Comparison of ENCODE assay signal across 10 cellular contexts in the genomic region with DNA sequence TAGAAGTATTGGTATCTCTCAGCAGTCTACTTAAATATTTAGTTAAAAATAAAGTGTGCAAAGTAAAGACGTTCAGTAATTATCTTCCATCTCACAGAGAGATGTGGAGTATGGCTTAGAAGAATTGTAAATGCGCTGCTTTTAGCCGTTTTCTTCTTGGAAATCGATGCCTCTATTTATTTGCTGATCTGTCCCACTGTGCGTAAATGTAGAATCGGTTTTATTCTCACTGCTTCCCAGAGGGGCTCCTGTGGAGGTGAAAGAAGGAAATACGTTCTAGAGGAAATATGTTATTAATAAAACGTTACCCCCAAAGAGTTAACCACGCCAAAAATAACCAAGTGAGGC. TPM values are rescaled to one million over a fixed set of nuclear protein-coding genes. Genes with fewer than 3 reads are reported as not detected.
A peak's percentile ranks its signal among the peaks of the same experiment; 100 is the strongest.
DNase-seq lines count a peak whose midpoint lies in the region; ATAC-seq and TF ChIP-seq lines count a peak whose summit lies in the region.
"Had no signal": no experiment of that assay in that cellular context is flagged by ENCODE, and none has a peak within 500 bp of the region (broad histone marks: within the 10 kb centered on the region; RNA-seq: fewer than 3 reads in every experiment).

No MANE protein-coding gene starts in this region.

- H4K8ac ChIP-seq in H9 (replicated peaks; ENCODE audit: insufficient read length, low read depth, low read length) = no peak overlapping the region

- H4K5ac ChIP-seq in H9 (ENCODE audit: insufficient read length, low read depth, low read length) = no peak overlapping the region

- DNase-seq in HFF-Myc (ENCODE audit: extremely low read depth, low read depth) = no peak
- DNase-seq in dorsolateral prefrontal cortex = no peak
- DNase-seq in H9 = no peak
- no peak for DNase-seq in hippocampal formation (lab: John Stamatoyannopoulos, UW)
- no peak for DNase-seq in immature natural killer cell
- DNase-seq: CD4-positive, alpha-beta memory T cell; left lung had no signal

- H3K36me3 Mint-ChIP-seq in H9 (ENCODE audit: insufficient read depth in 1 of 3, low read depth in 3 of 3) = no peaks in the 10 kb centered on the region
- H3K36me3 Mint-ChIP-seq in immature natural killer cell = no peaks in the 10 kb centered on the region
- H3K36me3 Mint-ChIP-seq: CD4-positive, alpha-beta memory T cell had no signal

- H3K4me2 ChIP-seq in neural cell (ENCODE audit: low read length) = no peak overlapping the region
- no peak overlapping the region for H3K4me2 ChIP-seq in H9 (ENCODE audit: insufficient read depth, insufficient read length, low read length)

- H3K9me3 Mint-ChIP-seq in H9 (no peaks in the 10 kb centered on the region; a peak in 1 of 5 replicates), immature natural killer cell (peaks cover 0 to 2% (median 0%) of the 10 kb centered on the region in 6 donors)
- H3K9me3 Mint-ChIP-seq: CD4-positive, alpha-beta memory T cell had no signal

- H3K4me3 Mint-ChIP-seq in H9 (no peak overlapping the region; a peak in 1 of 5 replicates), immature natural killer cell (no peak overlapping the region)

- H3K9me3 ChIP-seq in neural cell (ENCODE audit: low read length) (no peaks in the 10 kb centered on the region), H9 (ENCODE audit: control insufficient read depth, low read depth, low read length) (no peaks in the 10 kb centered on the region)
- H3K9me3 ChIP-seq: left lung had no signal

- peaks cover 23% of the 10 kb centered on the region for H3K23me2 ChIP-seq in H9 (ENCODE audit: insufficient read length, low read depth, low read length, poor library complexity, severe bottlenecking)

- no peak overlapping the region for H3K4ac ChIP-seq in H9 (ENCODE audit: low read depth, low read length)

- H3K4me3 ChIP-seq in ACC112 (ENCODE audit: low read depth, low read length) (peak overlapping the region; percentile 91), HFF-Myc (replicated peaks; ENCODE audit: low read depth, low read length) (peak overlapping the region; percentile 71), dorsolateral prefrontal cortex (peak overlapping the region in 58 of 59 donors; percentile 39 to 83 (median 71)), neural cell (ENCODE audit: low read length) (peak overlapping the region; percentile 91)

- no peaks in the 10 kb centered on the region for H3K9me2 ChIP-seq in neural cell (ENCODE audit: insufficient read depth, low read length)

- no peaks in the 10 kb centered on the region for H3K79me1 ChIP-seq in H9 (ENCODE audit: insufficient read depth, low read depth, low read length, poor library complexity, severe bottlenecking)

- H2AK5ac ChIP-seq in H9 (ENCODE audit: insufficient read length, low read length) = no peak overlapping the region

- H3K4me1 ChIP-seq in ACC112 (ENCODE audit: control insufficient read depth, insufficient read depth, low read length, unreplicated experiment) (peaks cover 29% of the 10 kb centered on the region), H9 (ENCODE audit: insufficient read depth, low read length) (peaks cover 3% of the 10 kb centered on the region; the same call in 1 of the 2 replicates)

- no peak for TF ChIP-seq RAD21 in neural cell (conservative IDR thresholded peaks at IDR 0.05)

- H3K27ac Mint-ChIP-seq in H9 = no peak overlapping the region
- H3K27ac Mint-ChIP-seq in immature natural killer cell = no peak overlapping the region
- H3K27ac Mint-ChIP-seq: CD4-positive, alpha-beta memory T cell had no signal

- H3K9ac ChIP-seq in neural cell (ENCODE audit: low read length) = no peak overlapping the region
- H3K9ac ChIP-seq in H9 (ENCODE audit: extremely low read depth, insufficient read length, low read length) = no peak overlapping the region

- peaks cover 11 to 35% of the 10 kb centered on the region in 2 experiments for H3K4me1 Mint-ChIP-seq in H9
- no peaks in the 10 kb centered on the region for H3K4me1 Mint-ChIP-seq in immature natural killer cell

- no peak overlapping the region for H3K23ac ChIP-seq in H9 (ENCODE audit: insufficient read length, low read depth, low read length)

- H3K36me3 ChIP-seq in ACC112 (ENCODE audit: insufficient read depth, low read length) (peaks cover under 1% of the 10 kb centered on the region; the same call in 1 of the 2 replicates), neural cell (ENCODE audit: insufficient read depth, low read length) (no peaks in the 10 kb centered on the region)
- H3K36me3 ChIP-seq: left lung had no signal

- no CpG with 5 or more reads among the region's 9 CpGs for WGBS in H9 (ENCODE audit: extremely low coverage, insufficient read length, low lambda C conversion rate)

- no peak overlapping the region for H3K56ac ChIP-seq in H9 (ENCODE audit: insufficient read length, low read depth, low read length)

- H4K20me1 ChIP-seq in neural cell (ENCODE audit: insufficient read depth) (no peaks in the 10 kb centered on the region), H9 (ENCODE audit: control insufficient read depth, insufficient read depth, insufficient read length) (no peaks in the 10 kb centered on the region)

- TF ChIP-seq CTCF in HFF-Myc (IDR thresholded peaks at IDR 0.05; ENCODE audit: low read depth, low read length, missing control alignments) = no peak
- no peak for TF ChIP-seq CTCF in dorsolateral prefrontal cortex (IDR thresholded peaks at IDR 0.05 in 54 of 56, conservative IDR thresholded peaks at IDR 0.05 in 2 of 56; ENCODE audit: low read depth in 1 of 56, partially characterized antibody in 56 of 56)
- TF ChIP-seq CTCF in neural cell (IDR thresholded peaks at IDR 0.05; ENCODE audit: poor library complexity, severe bottlenecking) = no peak
- no peak for TF ChIP-seq CTCF in H9 (conservative IDR thresholded peaks at IDR 0.05)

- intact Hi-C loops in dorsolateral prefrontal cortex (cut with DNase I) = loop anchor here in 1 of 2 donors (5.0 kb wide), 1 partner anchor 160 kb away; no protein-coding TSS in a partner anchor

- no peak overlapping the region for H2AFZ ChIP-seq in ACC112 (ENCODE audit: low read length, unreplicated experiment)
- H2AFZ ChIP-seq in neural cell (ENCODE audit: low read depth, low read length) = no peak overlapping the region
- no peak overlapping the region for H2AFZ ChIP-seq in H9 (ENCODE audit: low read length)

- no peak overlapping the region for H2BK120ac ChIP-seq in H9 (ENCODE audit: low read depth, low read length, poor library complexity, severe bottlenecking)

- H3K27ac ChIP-seq in ACC112 (ENCODE audit: low read depth, low read length) (no peak overlapping the region), dorsolateral prefrontal cortex (peak overlapping the region in 39 of 59 donors; percentile 0 to 87 (median 46)), neural cell (ENCODE audit: low read length) (no peak overlapping the region), H9 (ENCODE audit: insufficient read length, low read depth, low read length) (no peak overlapping the region)
- H3K27ac ChIP-seq: left lung had no signal

- H2BK12ac ChIP-seq in H9 (ENCODE audit: insufficient read length, low read depth, low read length) = no peak overlapping the region

- ATAC-seq in HG03521 (IDR thresholded peaks at IDR 0.05; ENCODE audit: unreplicated experiment) = no peak
- ATAC-seq: left lung had no signal

- H3K27me3 Mint-ChIP-seq in H9 (ENCODE audit: low read depth) (peaks cover 73% of the 10 kb centered on the region), immature natural killer cell (ENCODE audit: low read depth in 3 of 3) (peaks cover 5 to 9% (median 6%) of the 10 kb centered on the region in 3 donors)

- no peak overlapping the region for H2BK20ac ChIP-seq in H9 (ENCODE audit: low read depth, low read length, poor library complexity, severe bottlenecking)

- no peak overlapping the region for H3T11ph ChIP-seq in H9 (ENCODE audit: low read length)

- H3F3A ChIP-seq in neural cell (ENCODE audit: insufficient read depth, low read length, poor library complexity, severe bottlenecking) = peaks cover 6% of the 10 kb centered on the region

- H2BK15ac ChIP-seq in H9 (ENCODE audit: low read depth, low read length) = no peak overlapping the region

- no peaks in the 10 kb centered on the region for H3K27me3 ChIP-seq in ACC112 (ENCODE audit: insufficient read depth, low read length)
- H3K27me3 ChIP-seq in dorsolateral prefrontal cortex = peaks cover 0 to 23% (median 0%) of the 10 kb centered on the region in 45 donors
- peaks cover 46% of the 10 kb centered on the region for H3K27me3 ChIP-seq in neural cell (ENCODE audit: insufficient read depth, low read depth, low read length)
- peaks cover 28% of the 10 kb centered on the region for H3K27me3 ChIP-seq in H9 (ENCODE audit: insufficient read depth, low read length)

- H2BK5ac ChIP-seq in H9 (ENCODE audit: insufficient read length, low read length) = no peak overlapping the region

- H3K79me2 ChIP-seq in ACC112 (ENCODE audit: control insufficient read depth, insufficient read depth, low read length, unreplicated experiment) (peaks cover 43% of the 10 kb centered on the region), neural cell (replicated peaks; ENCODE audit: insufficient read depth, low read length) (no peaks in the 10 kb centered on the region), H9 (ENCODE audit: insufficient read depth, low read length) (no peaks in the 10 kb centered on the region)

- H3K18ac ChIP-seq in H9 (ENCODE audit: insufficient read length, low read depth, low read length) = no peak overlapping the region

- no peak for TF ChIP-seq EP300 in neural cell (conservative IDR thresholded peaks at IDR 0.05; ENCODE audit: poor library complexity, severe bottlenecking)

- no peak overlapping the region for H3K14ac ChIP-seq in H9 (ENCODE audit: insufficient read depth, low read length)

- no peak overlapping the region for H4K91ac ChIP-seq in H9 (ENCODE audit: insufficient read length, low read depth, low read length)

RNA-seq across cellular contexts. Expression of gene NPAS2, which starts 1.9 kb away (rescaled TPM):
- total RNA-seq in dorsolateral prefrontal cortex = 10 to 100 TPM; 23.5 to 96.6 (median 54.7) TPM
- 2.1 and 3.2 TPM in 2 replicates for polyA plus RNA-seq in neural cell
- polyA minus RNA-seq in neural cell = 2.8 and 3.9 TPM in 2 replicates
- 1.1 and 1.3 TPM in 2 replicates for total RNA-seq in H9 (2021)
- not detected for polyA plus RNA-seq in immature natural killer cell

Comparison
In these comparisons a context has a peak if more than half of its experiments do, and no peak if none do; other contexts are left out.
1. H3K27ac ChIP-seq: peak in dorsolateral prefrontal cortex (39 of 59); none in ACC112 (single experiment), neural cell (single experiment) and H9 (single experiment).
2. RNA of gene NPAS2, which starts 1.9 kb away (total RNA-seq): 23.5 to 96.6 TPM in dorsolateral prefrontal cortex; 1.1 to 1.3 TPM in H9; every median in the first group is over 10 times any median in the second.
3. Peak in every context shown above with its lines, with median percentiles within 50 percentile points of each other: H3K4me3 ChIP-seq.